1 cellular context compared by ENCODE assay signal in the genomic region with DNA sequence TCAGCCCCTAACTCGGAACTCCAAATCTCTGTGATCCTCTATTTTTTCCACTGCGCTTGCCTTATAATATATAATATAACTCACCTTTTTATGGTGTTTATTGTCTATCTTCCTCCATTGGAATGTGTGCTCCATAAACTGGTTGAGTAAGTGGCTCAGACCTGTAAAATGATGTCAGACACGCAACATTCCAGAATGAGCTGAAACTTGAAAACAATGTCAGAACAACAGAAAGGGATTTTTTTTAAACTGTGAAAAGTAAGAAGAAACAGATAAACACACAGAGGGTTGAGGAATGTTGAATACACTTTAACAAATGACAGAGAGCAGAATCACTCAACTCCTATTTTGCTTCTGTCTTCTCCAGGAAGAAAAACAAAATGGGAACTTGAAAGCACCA.
TF ChIP-seq lines count a peak whose summit lies in the region.

No MANE protein-coding gene starts in this region.

TF ChIP-seq in IMR-90, 13 proteins besides CTCF, POLR2A, EP300 and RAD21 (continued from another document):
- TF ChIP-seq MAFK (IDR thresholded peaks at IDR 0.05; ENCODE audit: low read depth, low read length) (no peak), RFX5 (IDR thresholded peaks at IDR 0.05; ENCODE audit: low read depth, low read length) (no peak), CEBPB (IDR thresholded peaks at IDR 0.05; ENCODE audit: low read depth, low read length) (no peak), RCOR1 (IDR thresholded peaks at IDR 0.05; ENCODE audit: insufficient replicate concordance, low read length) (no peak)
